Comparison of ENCODE assay signal across 1 cellular context in the genomic region with DNA sequence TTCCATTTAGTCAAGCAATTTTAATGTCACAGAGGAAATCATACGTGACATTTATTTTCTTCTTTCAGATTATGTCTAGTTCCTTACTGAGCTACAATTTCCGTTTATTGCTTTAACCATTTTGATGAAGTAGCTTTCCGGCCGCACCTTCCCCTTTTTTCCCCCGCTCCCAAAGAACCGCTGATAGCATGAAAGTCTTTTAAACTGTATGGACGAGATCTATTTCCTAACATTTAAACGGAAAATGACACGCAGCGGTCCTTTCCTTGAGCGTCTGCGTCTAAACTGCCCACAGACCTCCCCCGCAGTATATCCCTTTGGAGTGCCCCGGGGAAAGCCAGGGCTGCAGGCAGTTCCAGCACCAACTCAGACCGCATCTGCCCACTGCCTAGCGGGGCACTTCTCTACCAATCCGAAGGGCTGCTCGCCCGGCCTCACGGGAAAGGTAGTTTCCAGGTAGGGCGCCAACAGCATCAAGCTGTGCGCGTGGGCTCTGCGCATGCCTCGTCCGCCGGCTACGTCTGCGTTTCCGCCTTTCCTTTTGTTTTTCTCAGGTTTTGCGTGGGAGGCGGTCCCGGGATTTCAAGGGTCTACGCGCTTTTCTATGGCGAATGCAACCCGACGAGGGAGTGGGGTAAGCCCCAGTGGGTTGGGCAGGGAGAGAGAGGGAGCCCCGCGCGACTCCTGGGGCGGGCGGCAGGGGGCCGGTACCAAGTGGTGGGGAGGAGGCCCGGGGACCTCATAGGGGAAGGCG.
TF ChIP-seq lines count a peak whose summit lies in the region.

ZNF33A (plus strand) TSS at position 526 of the 754 bp plus-strand sequence. CDS start 1,667 bp downstream, outside the sequence.

TF ChIP-seq in K562, 482 proteins besides CTCF, POLR2A, EP300 and RAD21 (continued from another document):
- TF ChIP-seq, protein P1, sequence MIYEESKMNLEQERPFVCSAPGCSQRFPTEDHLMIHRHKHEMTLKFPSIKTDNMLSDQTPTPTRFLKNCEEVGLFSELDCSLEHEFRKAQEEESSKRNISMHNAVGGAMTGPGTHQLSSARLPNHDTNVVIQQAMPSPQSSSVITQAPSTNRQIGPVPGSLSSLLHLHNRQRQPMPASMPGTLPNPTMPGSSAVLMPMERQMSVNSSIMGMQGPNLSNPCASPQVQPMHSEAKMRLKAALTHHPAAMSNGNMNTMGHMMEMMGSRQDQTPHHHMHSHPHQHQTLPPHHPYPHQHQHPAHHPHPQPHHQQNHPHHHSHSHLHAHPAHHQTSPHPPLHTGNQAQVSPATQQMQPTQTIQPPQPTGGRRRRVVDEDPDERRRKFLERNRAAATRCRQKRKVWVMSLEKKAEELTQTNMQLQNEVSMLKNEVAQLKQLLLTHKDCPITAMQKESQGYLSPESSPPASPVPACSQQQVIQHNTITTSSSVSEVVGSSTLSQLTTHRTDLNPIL (CRISPR knock-in tag; IDR thresholded peaks at IDR 0.05): no peak
- TF ChIP-seq, protein P2, sequence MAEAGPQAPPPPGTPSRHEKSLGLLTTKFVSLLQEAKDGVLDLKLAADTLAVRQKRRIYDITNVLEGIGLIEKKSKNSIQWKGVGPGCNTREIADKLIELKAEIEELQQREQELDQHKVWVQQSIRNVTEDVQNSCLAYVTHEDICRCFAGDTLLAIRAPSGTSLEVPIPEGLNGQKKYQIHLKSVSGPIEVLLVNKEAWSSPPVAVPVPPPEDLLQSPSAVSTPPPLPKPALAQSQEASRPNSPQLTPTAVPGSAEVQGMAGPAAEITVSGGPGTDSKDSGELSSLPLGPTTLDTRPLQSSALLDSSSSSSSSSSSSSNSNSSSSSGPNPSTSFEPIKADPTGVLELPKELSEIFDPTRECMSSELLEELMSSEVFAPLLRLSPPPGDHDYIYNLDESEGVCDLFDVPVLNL (CRISPR knock-in tag; IDR thresholded peaks at IDR 0.05; ENCODE audit: low read depth): no peak
- TF ChIP-seq BMI1 (IDR thresholded peaks at IDR 0.05; ENCODE audit: low read length): no peak
- TF ChIP-seq U2AF1 (optimal IDR thresholded peaks at IDR 0.05; ENCODE audit: low read depth, low read length): no peak
- no peak for TF ChIP-seq TEAD2 (tag; IDR thresholded peaks at IDR 0.05)
- no peak for TF ChIP-seq SNRNP70 (optimal IDR thresholded peaks at IDR 0.05; ENCODE audit: low read depth, low read length)
- 0 out of 4 replicates have a peak, but pooled peaks of 1 of the 2 experiments have one; percentile 1 for TF ChIP-seq RCOR1 (IDR thresholded peaks at IDR 0.05; ENCODE audit: borderline replicate concordance in 1 of 2, low read depth in 2 of 2, low read length in 2 of 2)
- TF ChIP-seq DACH1 (IDR thresholded peaks at IDR 0.05; ENCODE audit: partially characterized antibody): no peak
- no peak for TF ChIP-seq ARID1B (IDR thresholded peaks at IDR 0.05)
- TF ChIP-seq RUNX1 (IDR thresholded peaks at IDR 0.05; ENCODE audit: low read depth): no peak
- TF ChIP-seq PHB (CRISPR knock-in tag; IDR thresholded peaks at IDR 0.05): no peak
- no peak for TF ChIP-seq ZNF695 (CRISPR knock-in tag; IDR thresholded peaks at IDR 0.05)
- TF ChIP-seq EGR1 (conservative IDR thresholded peaks at IDR 0.05): peak; percentile 75
- no peak for TF ChIP-seq KDM4B (IDR thresholded peaks at IDR 0.05; ENCODE audit: borderline replicate concordance in 2 of 2, low read depth in 1 of 2)
- no peak for TF ChIP-seq ZBTB17 (CRISPR knock-in tag; IDR thresholded peaks at IDR 0.05)
- no peak for TF ChIP-seq ETS2 (tag; IDR thresholded peaks at IDR 0.05; ENCODE audit: borderline replicate concordance, poor library complexity, severe bottlenecking)
- no peak for TF ChIP-seq NR1H2 (CRISPR knock-in tag; IDR thresholded peaks at IDR 0.05)
- 0 out of 2 replicates have a peak, but pooled peaks have one; percentile 29 for TF ChIP-seq MTA1 (IDR thresholded peaks at IDR 0.05; ENCODE audit: borderline replicate concordance)
- TF ChIP-seq DMBX1 (CRISPR knock-in tag; IDR thresholded peaks at IDR 0.05; ENCODE audit: borderline replicate concordance): no peak
- TF ChIP-seq, protein P3, sequence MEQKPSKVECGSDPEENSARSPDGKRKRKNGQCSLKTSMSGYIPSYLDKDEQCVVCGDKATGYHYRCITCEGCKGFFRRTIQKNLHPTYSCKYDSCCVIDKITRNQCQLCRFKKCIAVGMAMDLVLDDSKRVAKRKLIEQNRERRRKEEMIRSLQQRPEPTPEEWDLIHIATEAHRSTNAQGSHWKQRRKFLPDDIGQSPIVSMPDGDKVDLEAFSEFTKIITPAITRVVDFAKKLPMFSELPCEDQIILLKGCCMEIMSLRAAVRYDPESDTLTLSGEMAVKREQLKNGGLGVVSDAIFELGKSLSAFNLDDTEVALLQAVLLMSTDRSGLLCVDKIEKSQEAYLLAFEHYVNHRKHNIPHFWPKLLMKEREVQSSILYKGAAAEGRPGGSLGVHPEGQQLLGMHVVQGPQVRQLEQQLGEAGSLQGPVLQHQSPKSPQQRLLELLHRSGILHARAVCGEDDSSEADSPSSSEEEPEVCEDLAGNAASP (IDR thresholded peaks at IDR 0.05): no peak
- TF ChIP-seq SPI1 (IDR thresholded peaks at IDR 0.05; ENCODE audit: borderline replicate concordance, low read depth, low read length): peak; percentile 38; the same call in 1 of the 2 replicates
- no peak for TF ChIP-seq ZNF76 (CRISPR knock-in tag; IDR thresholded peaks at IDR 0.05; ENCODE audit: borderline replicate concordance)
TF ChIP-seq in K562: peak in this region for 71.
